18 cellular contexts compared by ENCODE assay signal in genomic region chr2:176192351-176192750, GRCh38. TPM values are rescaled to one million over a fixed set of nuclear protein-coding genes. Genes with fewer than 3 reads are reported as not detected.
DNase-seq lines count a peak whose midpoint lies in the region; ATAC-seq and TF ChIP-seq lines count a peak whose summit lies in the region.
"Had no signal": no experiment of that assay in that cellular context is flagged by ENCODE, and none has a peak within 500 bp of the region (broad histone marks: within the 10 kb centered on the region; RNA-seq: fewer than 3 reads in every experiment).

No MANE protein-coding gene starts in this region.

- peaks cover 2% of the 10 kb centered on the region for H3K9me3 Mint-ChIP-seq in endodermal cell
- no peaks in the 10 kb centered on the region for H3K9me3 Mint-ChIP-seq in stimulated activated memory B cell treated with anti-CD40 and anti-IgM and Interleukin-4, amounts not matched to agents 10 μg/mL and 1 μg/mL and 100 μg/mL, for 72 hours
- H3K9me3 Mint-ChIP-seq in T-helper 2 cell treated with Interferon-gamma antibody and Interleukin-4, amounts not matched to agents 5 μg/mL and 100 μg/mL, for 36 hours, result no peaks in the 10 kb centered on the region
- H3K9me3 Mint-ChIP-seq: CD8-positive, alpha-beta T cell had no signal

- H3K4me3 ChIP-seq in endodermal cell (ENCODE audit: low read length) (peak overlapping the region; percentile 8), ascending aorta (no peak overlapping the region)
- H3K4me3 ChIP-seq: GM23248 had no signal

- peaks cover 1% of the 10 kb centered on the region for H3K36me3 Mint-ChIP-seq in endodermal cell (ENCODE audit: low read depth)
- H3K36me3 Mint-ChIP-seq in stimulated activated memory B cell treated with anti-CD40 and anti-IgM and Interleukin-4, amounts not matched to agents 10 μg/mL and 1 μg/mL and 100 μg/mL, for 72 hours, result no peaks in the 10 kb centered on the region
- no peaks in the 10 kb centered on the region for H3K36me3 Mint-ChIP-seq in T-helper 2 cell treated with Interferon-gamma antibody and Interleukin-4, amounts not matched to agents 5 μg/mL and 100 μg/mL, for 36 hours (ENCODE audit: low read depth)
- H3K36me3 Mint-ChIP-seq: CD8-positive, alpha-beta T cell had no signal

- H3K36me3 ChIP-seq in endodermal cell (ENCODE audit: control insufficient read depth, insufficient read depth, low read length) (no peaks in the 10 kb centered on the region), ascending aorta (no peaks in the 10 kb centered on the region)

- no peaks in the 10 kb centered on the region for H3K9me3 ChIP-seq in endodermal cell (ENCODE audit: control insufficient read depth, low read length)
- H3K9me3 ChIP-seq in ascending aorta, result no peaks in the 10 kb centered on the region

- peak; percentile 10 for DNase-seq in NCI-H146 (lab: John Stamatoyannopoulos, UW)
- DNase-seq in NCI-H146 treated with DMSO at 0.1 percent for 48 hours (lab: John Stamatoyannopoulos, UW; ENCODE audit: unreplicated experiment), result no peak
- DNase-seq in endodermal cell, result peak; percentile 63
- DNase-seq in midbrain (lab: John Stamatoyannopoulos, UW), result peak; percentile 9
- no peak for DNase-seq in ascending aorta (ENCODE audit: low spot score in 2 of 2)
- no peak for DNase-seq in GOT3 (lab: John Stamatoyannopoulos, UW)
- DNase-seq in T-helper 2 cell treated with Interferon-gamma antibody and Interleukin-4, amounts not matched to agents 5 μg/mL and 100 μg/mL, for 36 hours (ENCODE audit: low spot score), result no peak
- DNase-seq: CD8-positive, alpha-beta T cell; DND-41; GDM1; GM23248; HCEC 1CT had no signal

- H3K27ac Mint-ChIP-seq in endodermal cell, result no peak overlapping the region
- H3K27ac Mint-ChIP-seq in stimulated activated memory B cell treated with anti-CD40 and anti-IgM and Interleukin-4, amounts not matched to agents 10 μg/mL and 1 μg/mL and 100 μg/mL, for 72 hours, result no peak overlapping the region
- H3K27ac Mint-ChIP-seq in T-helper 2 cell treated with Interferon-gamma antibody and Interleukin-4, amounts not matched to agents 5 μg/mL and 100 μg/mL, for 36 hours, result no peak overlapping the region
- H3K27ac Mint-ChIP-seq: CD8-positive, alpha-beta T cell had no signal

- H3K4me3 Mint-ChIP-seq in endodermal cell, result no peak overlapping the region
- no peak overlapping the region for H3K4me3 Mint-ChIP-seq in stimulated activated memory B cell treated with anti-CD40 and anti-IgM and Interleukin-4, amounts not matched to agents 10 μg/mL and 1 μg/mL and 100 μg/mL, for 72 hours
- no peak overlapping the region for H3K4me3 Mint-ChIP-seq in T-helper 2 cell treated with Interferon-gamma antibody and Interleukin-4, amounts not matched to agents 5 μg/mL and 100 μg/mL, for 36 hours
- H3K4me3 Mint-ChIP-seq: CD8-positive, alpha-beta T cell had no signal

- WGBS in endodermal cell (ENCODE audit: insufficient coverage in 1 of 2, insufficient read length in 1 of 2), 2 experiments, result 0% methylated on average over 1 of the region's 1 CpG; no CpG with 5 or more reads in 1 of the 2 experiments

- TF ChIP-seq CTCF in endodermal cell (conservative IDR thresholded peaks at IDR 0.05), result no peak
- no peak for TF ChIP-seq CTCF in ascending aorta (IDR thresholded peaks at IDR 0.05)

- intact Hi-C loops in ascending aorta (cut with DNase I), result no loop called here

- peaks cover 37% of the 10 kb centered on the region for H3K4me1 Mint-ChIP-seq in endodermal cell
- H3K4me1 Mint-ChIP-seq in stimulated activated memory B cell treated with anti-CD40 and anti-IgM and Interleukin-4, amounts not matched to agents 10 μg/mL and 1 μg/mL and 100 μg/mL, for 72 hours, result peaks cover 21% of the 10 kb centered on the region
- H3K4me1 Mint-ChIP-seq in T-helper 2 cell treated with Interferon-gamma antibody and Interleukin-4, amounts not matched to agents 5 μg/mL and 100 μg/mL, for 36 hours (ENCODE audit: low read depth), result peaks cover 8% of the 10 kb centered on the region

- no peak overlapping the region for H3K9ac ChIP-seq in endodermal cell (ENCODE audit: extremely low read depth, low read length, poor library complexity, severe bottlenecking)
- H3K9ac ChIP-seq: GM23248 had no signal

- H3K27ac ChIP-seq in endodermal cell (ENCODE audit: low read depth, low read length) (no peak overlapping the region), ascending aorta (no peak overlapping the region)
- H3K27ac ChIP-seq: 22Rv1, GM23248, HL-60 had no signal

- H3K27me3 Mint-ChIP-seq in endodermal cell (ENCODE audit: insufficient read depth), result peaks cover 79% of the 10 kb centered on the region
- H3K27me3 Mint-ChIP-seq in stimulated activated memory B cell treated with anti-CD40 and anti-IgM and Interleukin-4, amounts not matched to agents 10 μg/mL and 1 μg/mL and 100 μg/mL, for 72 hours, result peaks cover 70% of the 10 kb centered on the region
- H3K27me3 Mint-ChIP-seq in T-helper 2 cell treated with Interferon-gamma antibody and Interleukin-4, amounts not matched to agents 5 μg/mL and 100 μg/mL, for 36 hours (ENCODE audit: low read depth), result peaks cover 70% of the 10 kb centered on the region

- peaks cover 76% of the 10 kb centered on the region for H3K27me3 ChIP-seq in endodermal cell (ENCODE audit: control insufficient read depth, insufficient read depth, low read length, poor library complexity, severe bottlenecking)
- H3K27me3 ChIP-seq in ascending aorta, result peaks cover 6% of the 10 kb centered on the region

- peaks cover 10% of the 10 kb centered on the region for H3K4me1 ChIP-seq in endodermal cell (ENCODE audit: control insufficient read depth, insufficient read depth, low read length)
- H3K4me1 ChIP-seq in ascending aorta, result peaks cover 3 to 12% of the 10 kb centered on the region in 2 donors

- ATAC-seq in stimulated activated memory B cell treated with anti-CD40 and anti-IgM and Interleukin-4, amounts not matched to agents 10 μg/mL and 1 μg/mL and 100 μg/mL, for 72 hours, result no peak
- ATAC-seq: CD8-positive, alpha-beta T cell had no signal

RNA-seq across cellular contexts. Expression of gene HOXD1, which starts 3.9 kb away (rescaled TPM):
- total RNA-seq in endodermal cell (under 1 TPM; 0.18 TPM), ascending aorta (9.8 TPM)
- polyA plus RNA-seq in endodermal cell (2013, experiment 1 of 2), result 1.5 TPM
- 1.4 TPM for polyA plus RNA-seq in endodermal cell (2013, experiment 2 of 2)
- total RNA-seq: A673; CD8-positive, alpha-beta T cell had no signal
- polyA plus RNA-seq: BJ, CD14-positive monocyte had no signal

RNA-seq across cellular contexts. Expression of gene HOXD3, which starts 35.2 kb away (rescaled TPM):
- total RNA-seq in endodermal cell (not detected), ascending aorta (8.6 TPM)
- polyA plus RNA-seq in endodermal cell (2013, experiment 1 of 2), result 4.2 TPM
- polyA plus RNA-seq in endodermal cell (2013, experiment 2 of 2), result 4.3 TPM
- total RNA-seq: CD8-positive, alpha-beta T cell had no signal
- polyA plus RNA-seq: BJ, CD14-positive monocyte had no signal

RNA-seq across cellular contexts. Expression of gene HOXD4, which starts 41.0 kb away (rescaled TPM):
- not detected for total RNA-seq in endodermal cell
- polyA plus RNA-seq in endodermal cell (2013, experiment 1 of 2), result 23.7 TPM
- 13.2 TPM for polyA plus RNA-seq in endodermal cell (2013, experiment 2 of 2)
- 13.6 TPM for total RNA-seq in ascending aorta
- total RNA-seq: CD8-positive, alpha-beta T cell had no signal
- polyA plus RNA-seq: CD14-positive monocyte had no signal

Comparison
In these comparisons a context has a peak if more than half of its experiments do, and no peak if none do; other contexts are left out.
1. DNase-seq: peak in NCI-H146 (single experiment), endodermal cell (single experiment) and midbrain (single experiment); none in NCI-H146 treated with DMSO at 0.1 percent for 48 hours (single experiment), ascending aorta (0 of 2), GOT3 (single experiment) and T-helper 2 cell treated with Interferon-gamma antibody and Interleukin-4, amounts not matched to agents 5 μg/mL and 100 μg/mL, for 36 hours (single experiment).
2. RNA of gene HOXD4, which starts 41.0 kb away (total RNA-seq): 13.6 TPM in ascending aorta (single experiment); not detected in endodermal cell; every median in the first group is over 10 times any median in the second.